11 cellular contexts compared by ENCODE assay signal in the genomic region with DNA sequence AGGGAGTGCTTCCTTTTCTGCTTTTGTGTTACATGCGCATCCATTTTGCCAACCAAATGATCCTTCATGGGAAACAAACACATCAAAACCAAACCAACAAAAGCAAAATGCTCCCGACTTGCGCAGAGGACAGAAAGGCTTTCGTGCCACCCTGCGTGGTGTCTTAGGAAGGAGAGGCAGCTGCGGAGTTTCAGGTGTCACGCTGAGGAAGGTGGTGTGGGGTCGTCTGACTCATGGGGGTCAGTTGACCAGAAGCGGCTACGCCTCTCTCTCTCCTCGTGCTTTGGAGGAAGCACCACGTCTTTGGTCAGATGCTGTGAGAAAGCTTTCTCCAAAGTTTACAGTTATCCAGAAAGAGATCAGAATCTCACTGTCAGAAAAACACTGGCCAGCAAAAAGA. TPM values are rescaled to one million over a fixed set of nuclear protein-coding genes. Genes with fewer than 3 reads are reported as not detected.
A peak's percentile ranks its signal among the peaks of the same experiment; 100 is the strongest.
DNase-seq lines count a peak whose midpoint lies in the region; ATAC-seq, FAIRE-seq and TF ChIP-seq lines count a peak whose summit lies in the region.
"Had no signal": no experiment of that assay in that cellular context is flagged by ENCODE, and none has a peak within 500 bp of the region (broad histone marks: within the 10 kb centered on the region; RNA-seq: fewer than 3 reads in every experiment).

No MANE protein-coding gene starts in this region.

- peak overlapping the region; percentile 96 for H3K27ac Mint-ChIP-seq in endothelial cell (ENCODE audit: unreplicated experiment)
- no peak overlapping the region for H3K27ac Mint-ChIP-seq in naive thymus-derived CD4-positive, alpha-beta T cell

- H3K27me3 ChIP-seq in ACC112 (ENCODE audit: insufficient read depth, low read length) (no peaks in the 10 kb centered on the region), NT2/D1 (ENCODE audit: insufficient read depth, insufficient read length) (peaks cover 5% of the 10 kb centered on the region), neuron (ENCODE audit: insufficient read depth, low read length) (no peaks in the 10 kb centered on the region)
- H3K27me3 ChIP-seq in naive thymus-derived CD4-positive, alpha-beta T cell (ENCODE audit: control insufficient read depth in 2 of 2, insufficient read depth in 2 of 2, low read length in 2 of 2), result no peaks in the 10 kb centered on the region

- H2AFZ ChIP-seq in ACC112 (ENCODE audit: low read length, unreplicated experiment), result no peak overlapping the region
- H2AFZ ChIP-seq in neuron (ENCODE audit: low read depth, low read length), result peak overlapping the region; percentile 11

- POLR2A ChIA-PET in naive thymus-derived CD4-positive, alpha-beta T cell (lab: Charles Lee), result interaction anchor here (0.6 kb wide), 1 partner anchor 36 kb away, joined by 3 read pairs; no protein-coding TSS in a partner anchor

- H3K4me1 ChIP-seq in ACC112 (ENCODE audit: control insufficient read depth, insufficient read depth, low read length, unreplicated experiment), result peaks cover 98% of the 10 kb centered on the region
- peaks cover 19% of the 10 kb centered on the region for H3K4me1 ChIP-seq in NT2/D1 (ENCODE audit: insufficient read depth, insufficient read length)
- peaks cover 25% of the 10 kb centered on the region for H3K4me1 ChIP-seq in neuron (ENCODE audit: insufficient read depth, low read length)
- no peaks in the 10 kb centered on the region for H3K4me1 ChIP-seq in naive thymus-derived CD4-positive, alpha-beta T cell (ENCODE audit: control insufficient read depth in 2 of 2, insufficient read depth in 2 of 2, low read length in 2 of 2)

- CTCF ChIA-PET in naive thymus-derived CD4-positive, alpha-beta T cell (lab: Charles Lee), result interaction anchor here (1.2 kb wide), 1 partner anchor 60 kb away, joined by 4 read pairs; no protein-coding TSS in a partner anchor

- H3K79me2 ChIP-seq in ACC112 (ENCODE audit: control insufficient read depth, insufficient read depth, low read length, unreplicated experiment), result peaks cover 95% of the 10 kb centered on the region

- H3K9me3 Mint-ChIP-seq in endothelial cell (ENCODE audit: unreplicated experiment), result no peaks in the 10 kb centered on the region
- peaks cover 0 to 1% (median 0%) of the 10 kb centered on the region in 11 donors for H3K9me3 Mint-ChIP-seq in naive thymus-derived CD4-positive, alpha-beta T cell

- H3K27me3 Mint-ChIP-seq in endothelial cell (ENCODE audit: unreplicated experiment), result peaks cover 23% of the 10 kb centered on the region
- peaks cover 0 to 23% (median 0%) of the 10 kb centered on the region in 5 donors for H3K27me3 Mint-ChIP-seq in naive thymus-derived CD4-positive, alpha-beta T cell

- TF ChIP-seq CTCF in endothelial cell (IDR thresholded peaks at IDR 0.05; ENCODE audit: unreplicated experiment), result no peak

- peaks cover 9% of the 10 kb centered on the region for H3K36me3 Mint-ChIP-seq in endothelial cell (ENCODE audit: low read depth, unreplicated experiment)
- no peaks in the 10 kb centered on the region for H3K36me3 Mint-ChIP-seq in naive thymus-derived CD4-positive, alpha-beta T cell
- H3K36me3 Mint-ChIP-seq: brain had no signal

- DNase-seq in NT2/D1 (ENCODE audit: low read depth, low spot score), result peak; percentile 71
- no peak for DNase-seq in endothelial cell (ENCODE audit: low spot score)
- DNase-seq in NCI-H82 (lab: John Stamatoyannopoulos, UW), result no peak
- no peak for DNase-seq in H54 (ENCODE audit: insufficient read length, low spot score)
- no peak for DNase-seq in left colon
- no peak for DNase-seq in naive thymus-derived CD4-positive, alpha-beta T cell
- DNase-seq: AML-193, NCI-H187 treated with DMSO at 0.1 percent for 48 hours had no signal

- H3K36me3 ChIP-seq in ACC112 (ENCODE audit: insufficient read depth, low read length) (peaks cover 18% of the 10 kb centered on the region; the same call in 1 of the 2 replicates), NT2/D1 (ENCODE audit: insufficient read depth, insufficient read length, low read length) (no peaks in the 10 kb centered on the region), neuron (ENCODE audit: insufficient read depth, low read length) (no peaks in the 10 kb centered on the region)
- no peaks in the 10 kb centered on the region for H3K36me3 ChIP-seq in naive thymus-derived CD4-positive, alpha-beta T cell (ENCODE audit: control insufficient read depth in 2 of 3, insufficient read depth in 3 of 3, low read length in 3 of 3)

- H3K4me3 ChIP-seq in ACC112 (ENCODE audit: low read depth, low read length) (peak overlapping the region; percentile 32), NT2/D1 (ENCODE audit: insufficient read length, low read depth) (no peak overlapping the region), neuron (ENCODE audit: low read length) (no peak overlapping the region)
- no peak overlapping the region for H3K4me3 ChIP-seq in naive thymus-derived CD4-positive, alpha-beta T cell (ENCODE audit: low read length)

- no peak for FAIRE-seq in H54 (lab: Jason Lieb, UNC)

- H3K4me1 Mint-ChIP-seq in endothelial cell (ENCODE audit: unreplicated experiment), result peaks cover 96% of the 10 kb centered on the region
- H3K4me1 Mint-ChIP-seq in naive thymus-derived CD4-positive, alpha-beta T cell, result peaks cover 0 to 23% (median 2%) of the 10 kb centered on the region in 7 donors

- TF ChIP-seq POLR2A in H54 (IDR thresholded peaks at IDR 0.05; ENCODE audit: low read depth, low read length), result no peak

- no peaks in the 10 kb centered on the region for H3K9me3 ChIP-seq in NT2/D1 (ENCODE audit: insufficient read depth, low read length)
- H3K9me3 ChIP-seq in neuron (ENCODE audit: low read length), result no peaks in the 10 kb centered on the region
- H3K9me3 ChIP-seq in naive thymus-derived CD4-positive, alpha-beta T cell (ENCODE audit: control insufficient read depth in 2 of 3, low read length in 3 of 3), result no peaks in the 10 kb centered on the region

- peak overlapping the region; percentile 99 for H3K27ac ChIP-seq in ACC112 (ENCODE audit: low read depth, low read length)
- H3K27ac ChIP-seq in naive thymus-derived CD4-positive, alpha-beta T cell (ENCODE audit: low read depth, low read length), result no peak overlapping the region

- intact Hi-C loops in left colon (cut with DNase I, micrococcal nuclease), result no loop called here
- intact Hi-C loops in naive thymus-derived CD4-positive, alpha-beta T cell (cut with micrococcal nuclease), result no loop called here

- peak overlapping the region; percentile 68 for H3K4me3 Mint-ChIP-seq in endothelial cell (ENCODE audit: unreplicated experiment)
- no peak overlapping the region for H3K4me3 Mint-ChIP-seq in naive thymus-derived CD4-positive, alpha-beta T cell

- ATAC-seq in left colon, result no peak
- no peak for ATAC-seq in naive thymus-derived CD4-positive, alpha-beta T cell

- no peak overlapping the region for H3K9ac ChIP-seq in NT2/D1 (ENCODE audit: insufficient read length, low read depth)

RNA-seq across cellular contexts. Expression of a gene that starts 7.9 kb away (rescaled TPM):
- total RNA-seq in endothelial cell (ENCODE audit: unreplicated experiment), result 273 TPM
- total RNA-seq in left colon, result 1,000 to 10,000 TPM in 1 of 2 donors, 100 to 1,000 TPM in 1; 459 to 1,135 TPM
- total RNA-seq in naive thymus-derived CD4-positive, alpha-beta T cell, result 10 to 100 TPM in 2 of 5 experiments, 1 to 10 TPM in 3; 3.4 to 40.1 (median 4.4) TPM
- polyA plus RNA-seq in naive thymus-derived CD4-positive, alpha-beta T cell, result under 1 TPM in 1 of 2 donors, not detected in 1; 0.37 TPM
